ENCODE assay signal across 1 cellular context in the genomic region with DNA sequence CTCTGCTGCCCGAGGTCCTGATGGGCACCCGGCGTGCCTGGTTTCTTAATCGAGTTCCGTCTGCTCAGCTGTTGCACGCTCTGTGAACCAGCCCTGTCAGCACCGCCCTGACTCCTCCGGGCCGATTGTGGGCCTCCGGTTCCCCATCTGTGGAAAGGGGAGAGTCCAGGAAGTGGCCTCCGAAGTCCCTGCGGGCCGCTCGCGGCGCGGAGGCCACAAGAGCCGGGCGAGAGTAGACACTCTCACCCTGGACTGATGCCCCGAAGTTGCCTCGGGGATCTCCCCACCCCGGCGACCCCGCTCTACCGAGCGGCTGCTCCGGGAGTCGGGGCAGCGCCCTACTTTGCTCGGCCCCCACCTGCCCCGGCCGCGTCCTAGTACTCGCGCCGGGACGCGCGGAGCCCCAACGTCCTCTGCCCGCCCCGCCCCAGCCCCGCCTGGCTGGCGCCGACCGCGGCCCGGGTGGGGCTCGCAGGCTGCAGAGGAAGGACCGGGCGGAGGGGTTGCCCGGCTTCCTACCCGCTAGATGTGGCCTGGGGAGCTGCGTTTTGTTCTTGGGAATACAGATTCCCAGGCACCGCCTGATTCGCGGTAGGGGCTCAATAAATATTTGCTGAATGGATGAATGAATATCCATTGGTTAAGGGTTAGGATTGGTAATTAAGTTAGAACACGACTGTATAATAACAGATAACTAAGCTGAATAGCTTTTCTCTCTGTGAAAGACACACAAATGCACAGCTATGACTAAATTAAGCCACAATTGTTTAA.
TF ChIP-seq lines count a peak whose summit lies in the region.

No MANE protein-coding gene starts in this region.

TF ChIP-seq in SK-N-SH, 30 proteins besides CTCF, POLR2A, EP300 and RAD21 (continued from another document):
- TF ChIP-seq REST (IDR thresholded peaks at IDR 0.05; ENCODE audit: low read depth, low read length) (peak; percentile 50), NRF1 (IDR thresholded peaks at IDR 0.05; ENCODE audit: low read depth, low read length) (no peak), FOSL2 (IDR thresholded peaks at IDR 0.05; ENCODE audit: borderline replicate concordance, low read depth) (no peak), ELF1 (IDR thresholded peaks at IDR 0.05) (peak; percentile 40; the same call in 1 of the 2 replicates), TCF12 (IDR thresholded peaks at IDR 0.05) (no peak)
